Comparison of ENCODE assay signal across 8 cellular contexts in genomic region chr1:153533689-153534201, GRCh38. TPM values are rescaled to one million over a fixed set of nuclear protein-coding genes. Genes with fewer than 3 reads are reported as not detected.
A peak's percentile ranks its signal among the peaks of the same experiment; 100 is the strongest.
DNase-seq lines count a peak whose midpoint lies in the region; ATAC-seq, FAIRE-seq and TF ChIP-seq lines count a peak whose summit lies in the region.

No MANE protein-coding gene starts in this region.

- in situ Hi-C loops in GM12878 (cut with MboI), result no loop called here

- ATAC-seq in GM12878, result no peak
- ATAC-seq in HG03354 (IDR thresholded peaks at IDR 0.05; ENCODE audit: poor library complexity, severe bottlenecking, unreplicated experiment), result no peak
- ATAC-seq in GM21515 (IDR thresholded peaks at IDR 0.05; ENCODE audit: unreplicated experiment), result no peak

- TF ChIP-seq POLR2A in GM12878 (IDR thresholded peaks at IDR 0.05; ENCODE audit: low read depth, low read length), result no peak
- TF ChIP-seq POLR2A in stomach (IDR thresholded peaks at IDR 0.05), result no peak

- H3K36me3 ChIP-seq in GM12878 (ENCODE audit: control insufficient read depth in 2 of 2, insufficient read depth in 2 of 2, low read length in 1 of 2) (no peaks in the 10 kb centered on the region), stomach (peaks cover 0 to 9% (median 0%) of the 10 kb centered on the region in 4 donors)

- intact Hi-C loops in GM12878 (cut with micrococcal nuclease; ENCODE audit: unreplicated experiment) (loop anchor here (5.0 kb wide), 1 partner anchor 34 kb away; the partner anchor contains the start of gene S100A2), stomach (cut with DNase I; ENCODE audit: low total_unique reads) (loop anchor here (5.0 kb wide), 1 partner anchor 34 kb away; the partner anchor contains the start of gene S100A2)

- FAIRE-seq in GM12878 (lab: Jason Lieb, UNC), result no peak

- POLR2A ChIA-PET in GM12878 (lab: Charles Lee), result interaction anchor here (0.5 to 3.2 kb wide), 5 partner anchors 11 to 635 kb away, joined by 3 to 29 read pairs (median 3); partner anchors contain the start of gene S100A4

- H3K27ac ChIP-seq in GM12878 (ENCODE audit: control insufficient read depth, insufficient read depth) (no peak overlapping the region), stomach (peak overlapping the region; percentile 91 to 99 (median 99))

- H3K4me1 ChIP-seq in GM12878 (ENCODE audit: control insufficient read depth, insufficient read depth, low read length) (peaks cover 12% of the 10 kb centered on the region), stomach (peaks cover 46 to 53% (median 50%) of the 10 kb centered on the region in 4 donors)

- H3K4me3 ChIP-seq in GM12878, result no peak overlapping the region
- 0 out of 2 replicates have a peak overlapping the region, but pooled peaks have one; percentile 47 for H3K4me3 ChIP-seq in iPS-18c (ENCODE audit: insufficient read depth, low read depth, low read length)
- H3K4me3 ChIP-seq in stomach, result peak overlapping the region; percentile 55 to 78 (median 76)

- SMC1A ChIA-PET in GM12878 (lab: Charles Lee; ENCODE audit: uncharacterized antibody, unreplicated experiment), result interaction anchor here (1.0 to 5.6 kb wide), 10 partner anchors 12 to 182 kb away, joined by 3 to 72 read pairs (median 13); partner anchors contain the start of gene S100A4

- H3K79me2 ChIP-seq in GM12878 (ENCODE audit: control insufficient read depth, insufficient read depth, low read length), result no peaks in the 10 kb centered on the region; the same call in 1 of the 2 replicates

- H3K9me3 ChIP-seq in GM12878 (replicated peaks; ENCODE audit: control insufficient read depth, insufficient read depth, low read length) (no peaks in the 10 kb centered on the region), iPS-18c (ENCODE audit: control insufficient read depth, insufficient read depth, low read length) (no peaks in the 10 kb centered on the region), stomach (no peaks in the 10 kb centered on the region)

- 57% methylated on average over 12 of the region's 13 CpGs for WGBS in GM12878 (ENCODE audit: insufficient coverage, insufficient replicate concordance, low lambda C conversion rate, missing lambda C conversion rate)
- WGBS in stomach, 5 donors, result 30 to 42% (median 37%) methylated on average over 13 of the region's 13 CpGs

- TF ChIP-seq CTCF in GM12878 (IDR thresholded peaks at IDR 0.05 in 2 of 3, conservative IDR thresholded peaks at IDR 0.05 in 1 of 3; ENCODE audit: control insufficient read depth in 2 of 3, extremely low read depth in 1 of 3, insufficient read depth in 1 of 3, low read depth in 3 of 3, low read length in 3 of 3) (no peak), stomach (IDR thresholded peaks at IDR 0.05) (no peak)

- no TSS peak for BruUV-seq in GM12878 (replicated peaks; lab: Mats Ljungman, UMichigan)

- no peak for TF ChIP-seq EP300 in GM12878 (IDR thresholded peaks at IDR 0.05; ENCODE audit: borderline replicate concordance in 1 of 2, control insufficient read depth in 1 of 2, low read depth in 2 of 2, low read length in 2 of 2)
- TF ChIP-seq EP300 in stomach (IDR thresholded peaks at IDR 0.05), result no peak

- no peak for TF ChIP-seq RAD21 in GM12878 (IDR thresholded peaks at IDR 0.05; ENCODE audit: insufficient read depth, low read depth, low read length)

- DNase-seq in DMS53 treated with DMSO at 0.1 percent for 48 hours (lab: John Stamatoyannopoulos, UW; ENCODE audit: unreplicated experiment), result peak; percentile 43
- peak; percentile 77 to 88 for DNase-seq in NCI-H446 (lab: John Stamatoyannopoulos, UW)
- no peak for DNase-seq in GM12878 (ENCODE audit: low read depth, low spot score)
- no peak for DNase-seq in stomach
- no peak for DNase-seq in activated gamma-delta T cell treated with Interleukin-2 at 50 U/mL for 16 hours

- no peaks in the 10 kb centered on the region for H4K20me1 ChIP-seq in GM12878 (ENCODE audit: control insufficient read depth, insufficient read depth)

- RAD21 ChIA-PET in GM12878 (lab: Charles Lee; ENCODE audit: unreplicated experiment), result interaction anchor here (2.9 to 6.4 kb wide), 5 partner anchors 11 to 39 kb away, joined by 9 to 74 read pairs (median 38); partner anchors contain the start of genes S100A2 and S100A4

- H3K4me2 ChIP-seq in GM12878 (ENCODE audit: control insufficient read depth, insufficient read depth), result no peak overlapping the region

- CTCF ChIA-PET in GM12878 (lab: Yijun Ruan, JAX), result interaction anchor here (0.5 to 8.6 kb wide), 16 partner anchors 11 to 453 kb away, joined by 3 to 216 read pairs (median 8); partner anchors contain the start of genes RAB13, S100A14, S100A16 and S100A2

- H3K27me3 ChIP-seq in GM12878 (replicated peaks in 1 of 2; ENCODE audit: control insufficient read depth in 2 of 2, insufficient read depth in 2 of 2, low read length in 1 of 2) (no peaks in the 10 kb centered on the region), stomach (no peaks in the 10 kb centered on the region)

- no peak overlapping the region for H3K9ac ChIP-seq in GM12878 (ENCODE audit: control insufficient read depth, insufficient read depth, low read length)

- H2AFZ ChIP-seq in GM12878 (ENCODE audit: control insufficient read depth, low read depth, low read length), result no peak overlapping the region

RNA-seq across cellular contexts. Expression of gene S100A6, which starts 2.0 kb away (rescaled TPM):
- total RNA-seq in GM12878 (2013; cell fraction: nucleolus; rRNA removed), result 1.7 and 5.0 TPM in 2 replicates
- total RNA-seq in GM12878 (2014; rRNA removed), result 44.6 and 48.4 TPM in 2 replicates
- total RNA-seq in GM12878 (2014; rRNA removed; fragmentation: Illumina TruSeq; extraction: Trizol), result 45.7 and 46.9 TPM in 2 replicates
- 54.6 and 55.4 TPM in 2 replicates for total RNA-seq in GM12878 (2021)
- polyA plus RNA-seq in GM12878 (2011; ENCODE audit: low read depth), result 8.1 TPM
- 5.3 and 7.2 TPM in 2 replicates for polyA plus RNA-seq in GM12878 (2011; rRNA removed)
- polyA plus RNA-seq in GM12878 (2011; cell fraction: cytosol; rRNA removed), result 6.2 and 11.8 TPM in 2 replicates
- 2.4 and 9.4 TPM in 2 replicates for polyA plus RNA-seq in GM12878 (2011; cell fraction: nucleus; rRNA removed)
- 11.8 and 23.8 TPM in 2 replicates for polyA plus RNA-seq in GM12878 (2012)
- polyA plus RNA-seq in GM12878 (2014; fragmentation: Illumina TruSeq; extraction: Trizol), result 10.5 and 15.0 TPM in 2 replicates
- 100 to 1,000 TPM; 109 to 121 TPM for polyA plus RNA-seq in GM12878 (2014; fragmentation: Nextera tagmentation; extraction: Ambion mirVana)
- 59.1 and 60.2 TPM in 2 replicates for polyA plus RNA-seq in GM12878 (2014; rRNA removed)
- polyA plus RNA-seq in GM12878 (2016; fragmentation: Nextera tagmentation; extraction: Ambion mirVana), result 10 to 100 TPM; 28.8 to 32.3 TPM
- 3.4 and 7.7 TPM in 2 replicates for polyA minus RNA-seq in GM12878 (2011; rRNA and poly(A)+ RNA removed)
- 33.4 and 45.6 TPM in 2 replicates for polyA minus RNA-seq in GM12878 (2011; cell fraction: cytosol; rRNA and poly(A)+ RNA removed)
- 7.1 and 7.4 TPM in 2 replicates for polyA minus RNA-seq in GM12878 (2011; cell fraction: nucleus; rRNA and poly(A)+ RNA removed)
- total RNA-seq in stomach, result 100 to 1,000 TPM; 154 to 680 (median 330) TPM
- 1,000 to 10,000 TPM; 1,447 to 2,520 (median 1,620) TPM for polyA plus RNA-seq in stomach

RNA-seq across cellular contexts. Expression of gene S100A5, which starts 7.0 kb away (rescaled TPM):
- not detected in 2 replicates for total RNA-seq in GM12878 (2013; cell fraction: nucleolus; rRNA removed)
- not detected in 2 replicates for total RNA-seq in GM12878 (2014; rRNA removed)
- total RNA-seq in GM12878 (2014; rRNA removed; fragmentation: Illumina TruSeq; extraction: Trizol), result 0.63 TPM in 1 of 2 replicates, not detected in the other
- 0.45 and 0.49 TPM in 2 replicates for total RNA-seq in GM12878 (2021)
- polyA plus RNA-seq in GM12878 (2011; ENCODE audit: low read depth), result not detected
- not detected in 2 replicates for polyA plus RNA-seq in GM12878 (2011; rRNA removed)
- polyA plus RNA-seq in GM12878 (2011; cell fraction: cytosol; rRNA removed), result 0.22 TPM in 1 of 2 replicates, not detected in the other
- polyA plus RNA-seq in GM12878 (2011; cell fraction: nucleus; rRNA removed), result not detected in 2 replicates
- 0.83 TPM in 1 of 2 replicates, not detected in the other for polyA plus RNA-seq in GM12878 (2012)
- polyA plus RNA-seq in GM12878 (2014; fragmentation: Illumina TruSeq; extraction: Trizol), result not detected in 2 replicates
- polyA plus RNA-seq in GM12878 (2014; fragmentation: Nextera tagmentation; extraction: Ambion mirVana), result under 1 TPM; 0.47 to 0.75 TPM
- polyA plus RNA-seq in GM12878 (2014; rRNA removed), result 0.28 TPM in 1 of 2 replicates, not detected in the other
- not detected for polyA plus RNA-seq in GM12878 (2016; fragmentation: Nextera tagmentation; extraction: Ambion mirVana)
- not detected in 2 replicates for polyA minus RNA-seq in GM12878 (2011; rRNA and poly(A)+ RNA removed)
- polyA minus RNA-seq in GM12878 (2011; cell fraction: cytosol; rRNA and poly(A)+ RNA removed), result not detected in 2 replicates
- not detected in 2 replicates for polyA minus RNA-seq in GM12878 (2011; cell fraction: nucleus; rRNA and poly(A)+ RNA removed)
- total RNA-seq in stomach, result not detected
- polyA plus RNA-seq in stomach, result not detected

RNA-seq across cellular contexts. Expression of gene S100A4, which starts 11.9 kb away (rescaled TPM):
- 3.0 and 3.6 TPM in 2 replicates for total RNA-seq in GM12878 (2013; cell fraction: nucleolus; rRNA removed)
- total RNA-seq in GM12878 (2014; rRNA removed) (19.9 and 25.9 TPM in 2 replicates), GM12878 (2014; rRNA removed; fragmentation: Illumina TruSeq; extraction: Trizol) (26.2 and 30.4 TPM in 2 replicates), GM12878 (2021) (29.5 and 34.0 TPM in 2 replicates), stomach (10 to 100 TPM in 4 of 5 donors, 1 to 10 TPM in 1; 9.9 to 53.3 (median 19.4) TPM)
- 13.4 TPM for polyA plus RNA-seq in GM12878 (2011; ENCODE audit: low read depth)
- polyA plus RNA-seq in GM12878 (2011; rRNA removed) (10.3 and 14.2 TPM in 2 replicates), GM12878 (2014; fragmentation: Illumina TruSeq; extraction: Trizol) (26.2 and 28.4 TPM in 2 replicates), GM12878 (2014; fragmentation: Nextera tagmentation; extraction: Ambion mirVana) (100 to 1,000 TPM in 1 of 2 experiments, 10 to 100 TPM in 1; 73.9 to 104 TPM), GM12878 (2014; rRNA removed) (43.8 and 45.8 TPM in 2 replicates), GM12878 (2016; fragmentation: Nextera tagmentation; extraction: Ambion mirVana) (1 to 10 TPM; 4.3 to 9.9 TPM), stomach (100 to 1,000 TPM; 145 to 541 (median 274) TPM)
- 15.2 and 20.3 TPM in 2 replicates for polyA plus RNA-seq in GM12878 (2011; cell fraction: cytosol; rRNA removed)
- 6.0 and 9.9 TPM in 2 replicates for polyA plus RNA-seq in GM12878 (2011; cell fraction: nucleus; rRNA removed)
- 7.0 and 13.3 TPM in 2 replicates for polyA plus RNA-seq in GM12878 (2012)
- 2.9 and 9.0 TPM in 2 replicates for polyA minus RNA-seq in GM12878 (2011; rRNA and poly(A)+ RNA removed)
- polyA minus RNA-seq in GM12878 (2011; cell fraction: cytosol; rRNA and poly(A)+ RNA removed), result 9.4 and 9.9 TPM in 2 replicates
- polyA minus RNA-seq in GM12878 (2011; cell fraction: nucleus; rRNA and poly(A)+ RNA removed), result 1.5 and 1.7 TPM in 2 replicates

RNA-seq across cellular contexts. Expression of gene S100A3, which starts 15.3 kb away (rescaled TPM):
- total RNA-seq in GM12878 (2013; cell fraction: nucleolus; rRNA removed), result not detected in 2 replicates
- total RNA-seq in GM12878 (2014; rRNA removed) (not detected in 2 replicates), GM12878 (2014; rRNA removed; fragmentation: Illumina TruSeq; extraction: Trizol) (not detected in 2 replicates), GM12878 (2021) (0.29 TPM in 1 of 2 replicates, not detected in the other), stomach (not detected)
- not detected for polyA plus RNA-seq in GM12878 (2011; ENCODE audit: low read depth)
- polyA plus RNA-seq in GM12878 (2011; rRNA removed) (0.32 and 0.45 TPM in 2 replicates), GM12878 (2014; fragmentation: Illumina TruSeq; extraction: Trizol) (not detected in 2 replicates), GM12878 (2014; fragmentation: Nextera tagmentation; extraction: Ambion mirVana) (not detected), GM12878 (2014; rRNA removed) (0.32 TPM in 1 of 2 replicates, not detected in the other), GM12878 (2016; fragmentation: Nextera tagmentation; extraction: Ambion mirVana) (not detected), stomach (10 to 100 TPM in 1 of 3 donors, 1 to 10 TPM in 2; 2.6 to 15.0 (median 5.4) TPM)
- 0.39 and 0.57 TPM in 2 replicates for polyA plus RNA-seq in GM12878 (2011; cell fraction: cytosol; rRNA removed)
- not detected in 2 replicates for polyA plus RNA-seq in GM12878 (2011; cell fraction: nucleus; rRNA removed)
- not detected in 2 replicates for polyA plus RNA-seq in GM12878 (2012)
- 1.2 TPM in 1 of 2 replicates, not detected in the other for polyA minus RNA-seq in GM12878 (2011; rRNA and poly(A)+ RNA removed)
- not detected in 2 replicates for polyA minus RNA-seq in GM12878 (2011; cell fraction: cytosol; rRNA and poly(A)+ RNA removed)
- not detected in 2 replicates for polyA minus RNA-seq in GM12878 (2011; cell fraction: nucleus; rRNA and poly(A)+ RNA removed)

RNA-seq across cellular contexts. Expression of gene S100A2, which starts 31.9 kb away (rescaled TPM):
- total RNA-seq in GM12878 (2013; cell fraction: nucleolus; rRNA removed), result 1.3 TPM in 1 of 2 replicates, not detected in the other
- total RNA-seq in GM12878 (2014; rRNA removed) (0.11 and 0.76 TPM in 2 replicates), GM12878 (2014; rRNA removed; fragmentation: Illumina TruSeq; extraction: Trizol) (0.69 and 0.76 TPM in 2 replicates), GM12878 (2021) (0.69 and 0.77 TPM in 2 replicates), stomach (10 to 100 TPM in 1 of 5 donors, 1 to 10 TPM in 1, not detected in 3; 2.2 to 12.7 TPM)
- polyA plus RNA-seq in GM12878 (2011; ENCODE audit: low read depth), result not detected
- polyA plus RNA-seq in GM12878 (2011; rRNA removed) (0.37 and 1.5 TPM in 2 replicates), GM12878 (2014; fragmentation: Illumina TruSeq; extraction: Trizol) (0.92 TPM in 1 of 2 replicates, not detected in the other), GM12878 (2014; fragmentation: Nextera tagmentation; extraction: Ambion mirVana) (1 to 10 TPM in 1 of 2 experiments, under 1 TPM in 1; 0.23 to 1.2 TPM), GM12878 (2014; rRNA removed) (0.37 and 1.4 TPM in 2 replicates), GM12878 (2016; fragmentation: Nextera tagmentation; extraction: Ambion mirVana) (under 1 TPM in 1 of 2 experiments, not detected in 1; 0.42 TPM), stomach (1,000 to 10,000 TPM in 1 of 3 donors, 1 to 10 TPM in 2; 4.9 to 1,809 (median 8.3) TPM)
- 0.58 and 0.64 TPM in 2 replicates for polyA plus RNA-seq in GM12878 (2011; cell fraction: cytosol; rRNA removed)
- polyA plus RNA-seq in GM12878 (2011; cell fraction: nucleus; rRNA removed), result 0.42 and 0.51 TPM in 2 replicates
- polyA plus RNA-seq in GM12878 (2012), result not detected in 2 replicates
- 0.66 TPM in 1 of 2 replicates, not detected in the other for polyA minus RNA-seq in GM12878 (2011; rRNA and poly(A)+ RNA removed)
- polyA minus RNA-seq in GM12878 (2011; cell fraction: cytosol; rRNA and poly(A)+ RNA removed), result not detected in 2 replicates
- polyA minus RNA-seq in GM12878 (2011; cell fraction: nucleus; rRNA and poly(A)+ RNA removed), result not detected in 2 replicates

Comparison
In these comparisons a context has a peak if more than half of its experiments do, and no peak if none do; other contexts are left out.
1. DNase-seq: peak in DMS53 treated with DMSO at 0.1 percent for 48 hours (single experiment) and NCI-H446 (2 of 2); none in GM12878 (single experiment), stomach (single experiment) and activated gamma-delta T cell treated with Interleukin-2 at 50 U/mL for 16 hours (single experiment).